ENCODE assay signal across 2 cellular contexts in the genomic region with DNA sequence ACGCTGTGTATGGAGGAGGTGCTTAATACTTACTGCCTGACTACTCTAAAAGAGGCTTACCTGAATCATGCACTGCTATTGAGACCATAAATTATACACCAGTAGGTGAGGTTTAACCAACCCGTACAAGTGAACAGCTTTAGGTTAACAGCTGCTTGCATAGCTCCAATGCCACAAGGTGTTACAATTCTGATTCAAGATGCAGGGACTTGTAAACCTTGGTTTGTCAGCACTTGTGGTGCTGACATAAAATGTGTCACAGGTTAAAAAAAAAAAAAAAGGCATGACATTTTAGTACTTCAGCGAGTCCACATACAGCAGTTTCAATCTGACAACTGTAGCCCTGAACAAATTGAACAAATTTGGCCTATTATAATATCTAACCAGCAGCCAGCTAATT.
TF ChIP-seq lines count a peak whose summit lies in the region.

No MANE protein-coding gene starts in this region.

TF ChIP-seq in IMR-90, 13 proteins besides CTCF, POLR2A, EP300 and RAD21:
- TF ChIP-seq FOS (IDR thresholded peaks at IDR 0.05; ENCODE audit: low read depth, low read length) = no peak

TF ChIP-seq in HEK293T, 16 proteins besides CTCF, POLR2A, EP300 and RAD21:
- no peak for TF ChIP-seq L3MBTL2 (conservative IDR thresholded peaks at IDR 0.05)
- no peak for TF ChIP-seq SP1 (IDR thresholded peaks at IDR 0.05)
- TF ChIP-seq ELF4 (IDR thresholded peaks at IDR 0.05) = no peak
- TF ChIP-seq SUZ12 (IDR thresholded peaks at IDR 0.05) = no peak
- TF ChIP-seq FOXK2 (IDR thresholded peaks at IDR 0.05) = no peak
